Comparison of ENCODE assay signal across 1 cellular context in the genomic region with DNA sequence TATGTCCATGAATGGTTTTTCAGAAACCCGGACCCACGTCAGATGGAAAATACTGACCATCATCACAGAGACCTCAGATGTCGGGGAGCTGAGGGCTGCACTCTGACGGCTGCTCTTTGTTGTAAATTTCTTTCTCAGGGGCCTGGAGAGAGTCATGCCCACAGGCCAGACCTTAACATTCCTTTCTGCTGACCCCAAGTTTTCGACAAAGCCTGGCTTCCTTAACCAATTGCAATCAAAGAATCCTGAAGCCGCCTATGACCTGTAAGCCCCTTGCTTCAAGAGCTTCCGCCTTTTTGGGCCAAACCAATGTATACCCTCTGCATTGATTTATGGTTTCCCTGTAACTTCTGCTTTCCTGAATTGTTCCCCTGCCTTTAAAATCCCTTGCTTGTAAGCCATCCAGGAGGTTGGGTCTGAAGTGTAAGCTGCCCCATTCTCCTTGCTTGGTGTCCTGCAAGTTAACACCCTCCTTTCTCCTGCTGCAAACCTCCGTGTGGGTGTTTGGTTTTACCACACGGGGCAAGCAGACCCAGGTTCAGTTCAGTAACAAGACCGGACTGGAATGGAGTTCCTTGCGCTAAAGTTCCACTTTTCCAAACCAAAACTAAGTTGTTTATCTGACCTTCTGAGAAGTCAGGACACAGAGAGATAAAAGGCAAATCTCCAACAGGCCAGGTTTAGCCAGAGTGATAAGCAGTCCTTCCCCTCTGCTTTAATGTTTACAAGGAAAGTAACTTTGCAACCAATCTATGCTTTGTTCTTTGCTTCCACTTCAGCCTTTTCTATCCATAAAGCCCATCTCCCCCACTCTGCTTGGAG.
A peak's percentile ranks its signal among the peaks of the same experiment; 100 is the strongest.
TF ChIP-seq lines count a peak whose summit lies in the region.
"Not testable (repeated sequence)": the region's sequence is repeated elsewhere in the genome, so short reads cannot be mapped to it uniquely, and the experiment has no call there.

No MANE protein-coding gene starts in this region.

TF ChIP-seq in K562, 482 proteins besides CTCF, POLR2A, EP300 and RAD21 (continued from another document):
- TF ChIP-seq, protein P1, sequence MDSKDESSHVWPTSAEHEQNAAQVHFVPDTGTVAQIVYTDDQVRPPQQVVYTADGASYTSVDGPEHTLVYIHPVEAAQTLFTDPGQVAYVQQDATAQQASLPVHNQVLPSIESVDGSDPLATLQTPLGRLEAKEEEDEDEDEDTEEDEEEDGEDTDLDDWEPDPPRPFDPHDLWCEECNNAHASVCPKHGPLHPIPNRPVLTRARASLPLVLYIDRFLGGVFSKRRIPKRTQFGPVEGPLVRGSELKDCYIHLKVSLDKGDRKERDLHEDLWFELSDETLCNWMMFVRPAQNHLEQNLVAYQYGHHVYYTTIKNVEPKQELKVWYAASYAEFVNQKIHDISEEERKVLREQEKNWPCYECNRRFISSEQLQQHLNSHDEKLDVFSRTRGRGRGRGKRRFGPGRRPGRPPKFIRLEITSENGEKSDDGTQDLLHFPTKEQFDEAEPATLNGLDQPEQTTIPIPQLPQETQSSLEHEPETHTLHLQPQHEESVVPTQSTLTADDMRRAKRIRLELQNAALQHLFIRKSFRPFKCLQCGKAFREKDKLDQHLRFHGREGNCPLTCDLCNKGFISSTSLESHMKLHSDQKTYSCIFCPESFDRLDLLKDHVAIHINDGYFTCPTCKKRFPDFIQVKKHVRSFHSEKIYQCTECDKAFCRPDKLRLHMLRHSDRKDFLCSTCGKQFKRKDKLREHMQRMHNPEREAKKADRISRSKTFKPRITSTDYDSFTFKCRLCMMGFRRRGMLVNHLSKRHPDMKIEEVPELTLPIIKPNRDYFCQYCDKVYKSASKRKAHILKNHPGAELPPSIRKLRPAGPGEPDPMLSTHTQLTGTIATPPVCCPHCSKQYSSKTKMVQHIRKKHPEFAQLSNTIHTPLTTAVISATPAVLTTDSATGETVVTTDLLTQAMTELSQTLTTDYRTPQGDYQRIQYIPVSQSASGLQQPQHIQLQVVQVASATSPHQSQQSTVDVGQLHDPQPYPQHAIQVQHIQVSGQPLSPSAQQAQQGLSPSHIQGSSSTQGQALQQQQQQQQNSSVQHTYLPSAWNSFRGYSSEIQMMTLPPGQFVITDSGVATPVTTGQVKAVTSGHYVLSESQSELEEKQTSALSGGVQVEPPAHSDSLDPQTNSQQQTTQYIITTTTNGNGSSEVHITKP (IDR thresholded peaks at IDR 0.05; ENCODE audit: partially characterized antibody): peak; percentile 21
- TF ChIP-seq PKNOX1 (IDR thresholded peaks at IDR 0.05): peak; percentile 65; the same call in 1 of the 2 replicates
- not testable (repeated sequence) for TF ChIP-seq NR2C1 (IDR thresholded peaks at IDR 0.05); TEAD4 (CRISPR knock-in tag; IDR thresholded peaks at IDR 0.05; ENCODE audit: borderline replicate concordance)
- TF ChIP-seq NR2C1 (tag; IDR thresholded peaks at IDR 0.05): 0 out of 2 replicates have a peak, but pooled peaks have one; percentile 40
- TF ChIP-seq, protein P2, sequence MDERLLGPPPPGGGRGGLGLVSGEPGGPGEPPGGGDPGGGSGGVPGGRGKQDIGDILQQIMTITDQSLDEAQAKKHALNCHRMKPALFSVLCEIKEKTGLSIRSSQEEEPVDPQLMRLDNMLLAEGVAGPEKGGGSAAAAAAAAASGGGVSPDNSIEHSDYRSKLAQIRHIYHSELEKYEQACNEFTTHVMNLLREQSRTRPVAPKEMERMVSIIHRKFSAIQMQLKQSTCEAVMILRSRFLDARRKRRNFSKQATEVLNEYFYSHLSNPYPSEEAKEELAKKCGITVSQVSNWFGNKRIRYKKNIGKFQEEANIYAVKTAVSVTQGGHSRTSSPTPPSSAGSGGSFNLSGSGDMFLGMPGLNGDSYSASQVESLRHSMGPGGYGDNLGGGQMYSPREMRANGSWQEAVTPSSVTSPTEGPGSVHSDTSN (CRISPR knock-in tag; IDR thresholded peaks at IDR 0.05; ENCODE audit: low read depth): not testable (repeated sequence)
- TF ChIP-seq, protein P2 (tag; conservative IDR thresholded peaks at IDR 0.05; ENCODE audit: low read depth): peak; percentile 48; the same call in 1 of the 2 replicates
- TF ChIP-seq TAL1 (IDR thresholded peaks at IDR 0.05): peak; percentile 64
- TF ChIP-seq CBFA2T2 (conservative IDR thresholded peaks at IDR 0.05): 0 out of 2 replicates have a peak, but pooled peaks have one; percentile 24
- 0 out of 2 replicates have a peak, but pooled peaks have one; percentile 24 for TF ChIP-seq KLF16 (IDR thresholded peaks at IDR 0.05)
- TF ChIP-seq TEAD4 (IDR thresholded peaks at IDR 0.05; ENCODE audit: low read length): peak; percentile 67; the same call in 1 of the 2 replicates
- 0 out of 4 replicates have a peak, but pooled peaks of 1 of the 2 experiments have one; percentile 34 for TF ChIP-seq KDM1A (IDR thresholded peaks at IDR 0.05)
- TF ChIP-seq, protein P3, sequence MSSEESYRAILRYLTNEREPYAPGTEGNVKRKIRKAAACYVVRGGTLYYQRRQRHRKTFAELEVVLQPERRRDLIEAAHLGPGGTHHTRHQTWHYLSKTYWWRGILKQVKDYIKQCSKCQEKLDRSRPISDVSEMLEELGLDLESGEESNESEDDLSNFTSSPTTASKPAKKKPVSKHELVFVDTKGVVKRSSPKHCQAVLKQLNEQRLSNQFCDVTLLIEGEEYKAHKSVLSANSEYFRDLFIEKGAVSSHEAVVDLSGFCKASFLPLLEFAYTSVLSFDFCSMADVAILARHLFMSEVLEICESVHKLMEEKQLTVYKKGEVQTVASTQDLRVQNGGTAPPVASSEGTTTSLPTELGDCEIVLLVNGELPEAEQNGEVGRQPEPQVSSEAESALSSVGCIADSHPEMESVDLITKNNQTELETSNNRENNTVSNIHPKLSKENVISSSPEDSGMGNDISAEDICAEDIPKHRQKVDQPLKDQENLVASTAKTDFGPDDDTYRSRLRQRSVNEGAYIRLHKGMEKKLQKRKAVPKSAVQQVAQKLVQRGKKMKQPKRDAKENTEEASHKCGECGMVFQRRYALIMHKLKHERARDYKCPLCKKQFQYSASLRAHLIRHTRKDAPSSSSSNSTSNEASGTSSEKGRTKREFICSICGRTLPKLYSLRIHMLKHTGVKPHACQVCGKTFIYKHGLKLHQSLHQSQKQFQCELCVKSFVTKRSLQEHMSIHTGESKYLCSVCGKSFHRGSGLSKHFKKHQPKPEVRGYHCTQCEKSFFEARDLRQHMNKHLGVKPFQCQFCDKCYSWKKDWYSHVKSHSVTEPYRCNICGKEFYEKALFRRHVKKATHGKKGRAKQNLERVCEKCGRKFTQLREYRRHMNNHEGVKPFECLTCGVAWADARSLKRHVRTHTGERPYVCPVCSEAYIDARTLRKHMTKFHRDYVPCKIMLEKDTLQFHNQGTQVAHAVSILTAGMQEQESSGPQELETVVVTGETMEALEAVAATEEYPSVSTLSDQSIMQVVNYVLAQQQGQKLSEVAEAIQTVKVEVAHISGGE (CRISPR knock-in tag; IDR thresholded peaks at IDR 0.05): peak in 1 of 3 experiments; percentile 80; a peak in 2 of 6 replicates
- peak; percentile 40; the same call in 1 of the 2 replicates for TF ChIP-seq SOX6 (IDR thresholded peaks at IDR 0.05)
- peak; percentile 37; the same call in 1 of the 2 replicates for TF ChIP-seq NCOR1 (IDR thresholded peaks at IDR 0.05)
- peak; percentile 53 for TF ChIP-seq ARID1B (IDR thresholded peaks at IDR 0.05)
- TF ChIP-seq CBFA2T3 (IDR thresholded peaks at IDR 0.05): peak; percentile 57
- peak; percentile 62 for TF ChIP-seq MEIS2 (IDR thresholded peaks at IDR 0.05; ENCODE audit: partially characterized antibody)
- peak; percentile 60 for TF ChIP-seq TCF3 (CRISPR knock-in tag; IDR thresholded peaks at IDR 0.05)
